11 cellular contexts compared by ENCODE assay signal in the genomic region with DNA sequence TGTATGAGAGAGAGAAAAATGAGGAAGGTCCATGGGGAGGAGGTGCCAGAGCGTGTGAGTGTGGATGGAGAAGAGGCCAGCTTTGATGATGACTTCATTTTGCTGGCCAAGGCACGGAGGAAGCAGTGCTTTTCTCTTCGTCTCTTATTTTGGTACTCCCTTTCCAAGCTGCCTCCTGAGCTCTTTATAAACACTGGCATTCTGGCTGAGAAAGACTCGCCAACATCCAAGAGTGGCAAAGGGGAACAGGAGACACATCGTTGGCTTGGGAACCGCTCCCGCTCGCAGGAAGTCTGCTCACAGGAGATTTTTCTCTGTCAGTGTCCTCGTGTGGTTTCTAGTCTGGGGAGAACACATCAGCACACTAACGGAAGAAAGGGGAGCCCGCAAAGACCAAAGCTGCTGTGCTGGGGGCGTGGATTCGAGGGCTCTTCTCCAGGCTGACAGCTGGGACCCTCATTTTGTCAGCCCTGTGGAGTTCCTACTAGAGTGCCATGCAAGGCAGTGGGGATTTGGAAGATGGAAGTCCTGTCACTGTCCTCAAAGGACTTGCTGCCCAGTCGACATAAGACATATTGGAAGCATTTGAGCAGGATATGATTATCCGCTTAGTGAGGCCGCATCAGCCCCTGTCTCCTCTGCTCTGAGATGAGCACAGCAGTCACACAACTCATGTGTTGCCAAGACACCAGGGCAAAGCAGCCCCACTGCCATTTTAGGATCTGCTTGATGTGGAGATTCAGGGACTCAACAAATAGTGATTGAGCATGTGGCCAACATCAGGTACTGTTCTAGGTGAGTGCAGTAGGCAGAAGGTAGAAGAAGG. TPM values are rescaled to one million over a fixed set of nuclear protein-coding genes. Genes with fewer than 3 reads are reported as not detected.
A peak's percentile ranks its signal among the peaks of the same experiment; 100 is the strongest.
DNase-seq lines count a peak whose midpoint lies in the region; ATAC-seq and TF ChIP-seq lines count a peak whose summit lies in the region.
"Had no signal": no experiment of that assay in that cellular context is flagged by ENCODE, and none has a peak within 500 bp of the region (broad histone marks: within the 10 kb centered on the region; RNA-seq: fewer than 3 reads in every experiment).

No MANE protein-coding gene starts in this region.

- CTCF ChIA-PET in naive thymus-derived CD4-positive, alpha-beta T cell (lab: Charles Lee), result interaction anchor here (0.5 to 2.3 kb wide), 4 partner anchors 25 to 189 kb away, joined by 3 to 10 read pairs (median 6); no protein-coding TSS in a partner anchor
- CTCF ChIA-PET in SK-N-SH (lab: Yijun Ruan, JAX), result interaction anchor here (0.6 to 4.4 kb wide), 10 partner anchors 8 to 336 kb away, joined by 3 to 22 read pairs (median 3); a partner anchor contains a TSS

- no peaks in the 10 kb centered on the region for H3F3A ChIP-seq in SK-N-SH (replicated peaks; ENCODE audit: insufficient read depth)

- peak; percentile 41 for ATAC-seq in naive thymus-derived CD4-positive, alpha-beta T cell
- ATAC-seq in HG03439 (IDR thresholded peaks at IDR 0.05; ENCODE audit: unreplicated experiment), result no peak

- peak overlapping the region; percentile 55 to 91 (median 81) for H3K27ac Mint-ChIP-seq in naive thymus-derived CD4-positive, alpha-beta T cell

- no peaks in the 10 kb centered on the region for H3K36me3 ChIP-seq in naive thymus-derived CD4-positive, alpha-beta T cell (ENCODE audit: control insufficient read depth in 2 of 3, insufficient read depth in 3 of 3, low read length in 3 of 3)
- no peaks in the 10 kb centered on the region for H3K36me3 ChIP-seq in SK-N-SH (replicated peaks in 1 of 2; ENCODE audit: control insufficient read depth in 1 of 2, insufficient read depth in 2 of 2, low read length in 1 of 2)

- TF ChIP-seq EP300 in SK-N-SH (IDR thresholded peaks at IDR 0.05; ENCODE audit: borderline replicate concordance in 1 of 2, low read depth in 1 of 2, low read length in 1 of 2), result no peak

- H2AFZ ChIP-seq in SK-N-SH (ENCODE audit: low read depth), result no peak overlapping the region

- no peak for TF ChIP-seq RAD21 in SK-N-SH (IDR thresholded peaks at IDR 0.05; ENCODE audit: low read length)

- TF ChIP-seq CTCF in SK-N-SH (IDR thresholded peaks at IDR 0.05), result no peak

- H3K27ac ChIP-seq in naive thymus-derived CD4-positive, alpha-beta T cell (ENCODE audit: low read depth, low read length), result peak overlapping the region; percentile 44
- H3K27ac ChIP-seq in SK-N-SH (ENCODE audit: low read depth in 2 of 2, low read length in 1 of 2), result peak overlapping the region in 1 of 2 experiments; percentile 87; a peak in 2 of 4 replicates

- POLR2A ChIA-PET in naive thymus-derived CD4-positive, alpha-beta T cell (lab: Charles Lee), result interaction anchor here (0.7 to 4.2 kb wide), 6 partner anchors 8 to 320 kb away, joined by 3 to 32 read pairs (median 4); a partner anchor contains a TSS
- POLR2A ChIA-PET in SK-N-SH (lab: Yijun Ruan, JAX), result interaction anchor here (2.4 kb wide), 1 partner anchor 12 kb away, joined by 7 read pairs; no protein-coding TSS in a partner anchor

- DNase-seq in AG20443 (ENCODE audit: low spot score) (peak; percentile 4), NAMALWA (ENCODE audit: low spot score) (peak; percentile 19), cerebellum (ENCODE audit: low spot score) (peak; percentile 69), mucosa of gallbladder (ENCODE audit: low spot score) (no peak), SK-N-SH (no peak)
- peak in 4 of 9 donors; percentile 12 to 30 (median 25) for DNase-seq in naive thymus-derived CD4-positive, alpha-beta T cell
- no peak for DNase-seq in stimulated activated CD8-positive, alpha-beta memory T cell treated with anti-CD3 and anti-CD28 coated beads, Interleukin-4, amount 100 ng/mL, for 48 hours
- DNase-seq: NCI-H2029 treated with DMSO at 0.1 percent for 48 hours; stimulated activated CD4-positive, alpha-beta T cell treated with anti-CD3 and anti-CD28 coated beads, Interleukin-4, amount 100 ng/mL, for 24 hours had no signal

- H3K79me2 ChIP-seq in SK-N-SH (ENCODE audit: insufficient read depth), result peaks cover 1% of the 10 kb centered on the region

- no peaks in the 10 kb centered on the region for H4K20me1 ChIP-seq in SK-N-SH (ENCODE audit: insufficient read depth)

- intact Hi-C loops in naive thymus-derived CD4-positive, alpha-beta T cell (cut with micrococcal nuclease), result loop anchor here in 1 of 2 donors (1.0 to 2.0 kb wide), 2 partner anchors 38 to 72 kb away; a partner anchor contains a TSS

- H3K9me2 ChIP-seq in SK-N-SH, result no peaks in the 10 kb centered on the region

- H3K4me1 ChIP-seq in naive thymus-derived CD4-positive, alpha-beta T cell (ENCODE audit: control insufficient read depth in 2 of 2, insufficient read depth in 2 of 2, low read length in 2 of 2), result peaks cover 7 to 21% of the 10 kb centered on the region in 2 donors
- peaks cover 8 to 37% of the 10 kb centered on the region in 2 experiments; a peak in 3 of 4 replicates for H3K4me1 ChIP-seq in SK-N-SH (ENCODE audit: control insufficient read depth in 1 of 2, insufficient read depth in 2 of 2, low read depth in 1 of 2, low read length in 1 of 2)

- peaks cover 0 to 12% (median 0%) of the 10 kb centered on the region in 5 donors for H3K36me3 Mint-ChIP-seq in naive thymus-derived CD4-positive, alpha-beta T cell

- 95% methylated on average over 13 of the region's 16 CpGs for WGBS in SK-N-SH (ENCODE audit: low lambda C conversion rate)

- no peak overlapping the region for H3K9ac ChIP-seq in SK-N-SH

- no peaks in the 10 kb centered on the region for H3K9me3 Mint-ChIP-seq in naive thymus-derived CD4-positive, alpha-beta T cell

- H3K9me3 ChIP-seq in naive thymus-derived CD4-positive, alpha-beta T cell (ENCODE audit: control insufficient read depth in 2 of 3, low read length in 3 of 3), result no peaks in the 10 kb centered on the region
- H3K9me3 ChIP-seq in SK-N-SH, result no peaks in the 10 kb centered on the region

- no peak overlapping the region for H3K4me2 ChIP-seq in SK-N-SH

- H3K4me3 Mint-ChIP-seq in naive thymus-derived CD4-positive, alpha-beta T cell, result peak overlapping the region in 9 of 10 donors; percentile 34 to 88 (median 71)

- no peaks in the 10 kb centered on the region for H3K27me3 ChIP-seq in naive thymus-derived CD4-positive, alpha-beta T cell (ENCODE audit: control insufficient read depth in 2 of 2, insufficient read depth in 2 of 2, low read length in 2 of 2)
- H3K27me3 ChIP-seq in SK-N-SH (ENCODE audit: insufficient read depth), result no peaks in the 10 kb centered on the region

- no peaks in the 10 kb centered on the region for H3K27me3 Mint-ChIP-seq in naive thymus-derived CD4-positive, alpha-beta T cell

- peaks cover 22 to 48% (median 28%) of the 10 kb centered on the region in 7 donors for H3K4me1 Mint-ChIP-seq in naive thymus-derived CD4-positive, alpha-beta T cell

- H3K4me3 ChIP-seq in naive thymus-derived CD4-positive, alpha-beta T cell (ENCODE audit: low read length), result no peak overlapping the region
- no peak overlapping the region for H3K4me3 ChIP-seq in SK-N-SH (ENCODE audit: low read depth in 2 of 2, low read length in 1 of 2)

TF ChIP-seq in SK-N-SH, 30 proteins besides CTCF, POLR2A, EP300 and RAD21 (continues in another document):
- TF ChIP-seq CHD2 (IDR thresholded peaks at IDR 0.05; ENCODE audit: low read length, partially characterized antibody), result no peak
- TF ChIP-seq SIN3A (IDR thresholded peaks at IDR 0.05; ENCODE audit: borderline replicate concordance, low read depth, low read length), result no peak
- TF ChIP-seq, protein P1, sequence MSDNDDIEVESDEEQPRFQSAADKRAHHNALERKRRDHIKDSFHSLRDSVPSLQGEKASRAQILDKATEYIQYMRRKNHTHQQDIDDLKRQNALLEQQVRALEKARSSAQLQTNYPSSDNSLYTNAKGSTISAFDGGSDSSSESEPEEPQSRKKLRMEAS (IDR thresholded peaks at IDR 0.05; ENCODE audit: low read depth), result no peak
- no peak for TF ChIP-seq FOSL2 (IDR thresholded peaks at IDR 0.05; ENCODE audit: borderline replicate concordance, low read depth)

RNA-seq across cellular contexts. Expression of a gene that starts 8.0 kb away (rescaled TPM):
- total RNA-seq in cerebellum (35.7 TPM), mucosa of gallbladder (79.7 TPM)
- 10 to 100 TPM; 15.9 to 31.0 (median 20.7) TPM for total RNA-seq in naive thymus-derived CD4-positive, alpha-beta T cell
- polyA plus RNA-seq in naive thymus-derived CD4-positive, alpha-beta T cell, result 10 to 100 TPM in 1 of 2 donors, 1 to 10 TPM in 1; 5.6 to 11.0 TPM
- 15.2 and 38.9 TPM in 2 replicates for polyA plus RNA-seq in SK-N-SH (2012; rRNA removed)
- polyA plus RNA-seq in SK-N-SH (2012; cell fraction: cytosol; rRNA removed), result 16.4 and 18.3 TPM in 2 replicates
- polyA plus RNA-seq in SK-N-SH (2012; cell fraction: nucleus; rRNA removed), result 48.9 and 49.5 TPM in 2 replicates

RNA-seq across cellular contexts. Expression of a gene that starts 40.6 kb away (rescaled TPM):
- total RNA-seq in cerebellum (3.6 TPM), mucosa of gallbladder (106 TPM)
- 100 to 1,000 TPM in 3 of 5 experiments, 10 to 100 TPM in 2; 76.8 to 149 (median 127) TPM for total RNA-seq in naive thymus-derived CD4-positive, alpha-beta T cell
- 100 to 1,000 TPM; 224 to 229 TPM for polyA plus RNA-seq in naive thymus-derived CD4-positive, alpha-beta T cell
- 74.7 and 87.9 TPM in 2 replicates for polyA plus RNA-seq in SK-N-SH (2012; rRNA removed)
- polyA plus RNA-seq in SK-N-SH (2012; cell fraction: cytosol; rRNA removed), result 52.7 and 60.3 TPM in 2 replicates
- 63.1 and 96.6 TPM in 2 replicates for polyA plus RNA-seq in SK-N-SH (2012; cell fraction: nucleus; rRNA removed)

RNA-seq across cellular contexts. Expression of a gene that starts 40.8 kb away (rescaled TPM):
- total RNA-seq in cerebellum (10.4 TPM), mucosa of gallbladder (12.6 TPM)
- total RNA-seq in naive thymus-derived CD4-positive, alpha-beta T cell, result 10 to 100 TPM in 4 of 5 experiments, 1 to 10 TPM in 1; 7.3 to 16.3 (median 14.9) TPM
- 1 to 10 TPM in 1 of 2 donors, under 1 TPM in 1; 0.61 to 1.2 TPM for polyA plus RNA-seq in naive thymus-derived CD4-positive, alpha-beta T cell
- 2.2 and 2.4 TPM in 2 replicates for polyA plus RNA-seq in SK-N-SH (2012; rRNA removed)
- polyA plus RNA-seq in SK-N-SH (2012; cell fraction: cytosol; rRNA removed), result 0.93 and 2.1 TPM in 2 replicates
- polyA plus RNA-seq in SK-N-SH (2012; cell fraction: nucleus; rRNA removed), result 4.0 and 5.3 TPM in 2 replicates

RNA-seq across cellular contexts. Expression of a gene that starts 56.2 kb away (rescaled TPM):
- total RNA-seq in cerebellum, result 0.36 TPM
- total RNA-seq in naive thymus-derived CD4-positive, alpha-beta T cell, result 1 to 10 TPM in 1 of 5 experiments, under 1 TPM in 3, not detected in 1; 0.40 to 1.8 (median 0.63) TPM
- polyA plus RNA-seq in naive thymus-derived CD4-positive, alpha-beta T cell, result not detected
- total RNA-seq in mucosa of gallbladder, result 0.32 TPM
- polyA plus RNA-seq in SK-N-SH (2012; rRNA removed), result 0.03 and 0.06 TPM in 2 replicates
- polyA plus RNA-seq in SK-N-SH (2012; cell fraction: cytosol; rRNA removed), result 0.01 TPM in 1 of 2 replicates, not detected in the other
- 0.38 and 1.1 TPM in 2 replicates for polyA plus RNA-seq in SK-N-SH (2012; cell fraction: nucleus; rRNA removed)
- total RNA-seq: glomerular endothelial cell had no signal

Comparison
In these comparisons a context has a peak if more than half of its experiments do, and no peak if none do; other contexts are left out.
1. DNase-seq: peak in AG20443 (single experiment), NAMALWA (single experiment) and cerebellum (single experiment); none in stimulated activated CD8-positive, alpha-beta memory T cell treated with anti-CD3 and anti-CD28 coated beads, Interleukin-4, amount 100 ng/mL, for 48 hours (single experiment), mucosa of gallbladder (single experiment) and SK-N-SH (single experiment).
2. RNA of a gene that starts 40.6 kb away (total RNA-seq): 76.8 to 149 TPM in naive thymus-derived CD4-positive, alpha-beta T cell and 106 TPM in mucosa of gallbladder (single experiment); 3.6 TPM in cerebellum (single experiment); every median in the first group is over 10 times any median in the second.